ENCODE assay signal across 27 cellular contexts in genomic region chr17:50981279-50981678, GRCh38.
"Had no signal": no experiment of that assay in that cellular context is flagged by ENCODE, and none has a peak within 500 bp of the region (broad histone marks: within the 10 kb centered on the region; RNA-seq: fewer than 3 reads in every experiment).

No MANE protein-coding gene starts in this region.

- H3K4me3 ChIP-seq: stomach, suprapubic skin, testis, thoracic aorta, thyroid gland, tibial artery, tibial nerve, transverse colon, upper lobe of left lung, upper lobe of right lung, uterus, vagina had no signal

- FAIRE-seq: urothelium cell line had no signal

- H3K4me1 ChIP-seq: stomach, suprapubic skin, testis, tibial artery, tibial nerve, upper lobe of left lung, upper lobe of right lung, uterus, vagina had no signal

- H3K9me3 ChIP-seq: stomach, suprapubic skin, testis, thoracic aorta, thyroid gland, tibial artery, tibial nerve, transverse colon, upper lobe of left lung, upper lobe of right lung, uterus, vagina had no signal

- H3K27me3 ChIP-seq: stomach, suprapubic skin, testis, thyroid gland, tibial artery, tibial nerve, transverse colon, upper lobe of left lung, upper lobe of right lung, uterus, vagina had no signal

- ATAC-seq: stimulated activated effector memory CD8-positive, alpha-beta T cell treated with anti-CD3 and anti-CD28 coated beads, Interleukin-12 subunit alpha, Interleukin-12 subunit beta, amount 100 ng/mL, for 72 hours; stimulated activated memory B cell treated with anti-CD40 and anti-IgM and Interleukin-4, amounts not matched to agents 10 μg/mL and 1 μg/mL and 100 μg/mL, for 72 hours; stimulated activated naive B cell treated with anti-CD40 and anti-IgM and Interleukin-4, amounts not matched to agents 10 μg/mL and 1 μg/mL and 100 μg/mL, for 72 hours; stimulated activated naive CD8-positive, alpha-beta T cell treated with anti-CD3 and anti-CD28 coated beads, Interleukin-15, amount 100 ng/mL, for 72 hours; stimulated activated naive CD8-positive, alpha-beta T cell treated with anti-CD3 and anti-CD28 coated beads, Interleukin-15, Interleukin-2, amounts not matched to agents 100 U/mL and 50 U/mL, for 24 hours; upper lobe of right lung had no signal

- H3K36me3 ChIP-seq: uterus had no signal

- H3K27ac ChIP-seq: stomach, suprapubic skin, testis, thoracic aorta, thyroid gland, tibial artery, tibial nerve, transverse colon, upper lobe of left lung, upper lobe of right lung, uterus, vagina had no signal

- DNase-seq: stimulated activated CD4-positive, alpha-beta T cell treated with anti-CD3 and anti-CD28 coated beads, Interleukin-2, amount 100 ng/mL, for 48 hours; stimulated activated CD4-positive, alpha-beta T cell treated with anti-CD3 and anti-CD28 coated beads, Interleukin-4, amount 100 ng/mL, for 1 hour; stimulated activated CD4-positive, alpha-beta T cell treated with anti-CD3 and anti-CD28 coated beads, Interleukin-4, amount 100 ng/mL, for 24 hours; stimulated activated CD4-positive, alpha-beta T cell treated with anti-CD3 and anti-CD28 coated beads, Interleukin-4, amount 100 ng/mL, for 4 hours; stimulated activated CD8-positive, alpha-beta memory T cell treated with anti-CD3 and anti-CD28 coated beads, Interleukin-4, amount 100 ng/mL, for 48 hours; stimulated activated naive B cell treated with anti-CD40 and anti-IgM and Interleukin-4, amounts not matched to agents 10 μg/mL and 1 μg/mL and 100 μg/mL, for 72 hours; stimulated activated naive CD4-positive, alpha-beta T cell; stimulated activated naive CD4-positive, alpha-beta T cell treated with Interleukin-2 at 50 U/mL for 16 hours; stimulated activated naive CD8-positive, alpha-beta T cell treated with anti-CD3 and anti-CD28 coated beads, Interleukin-15, amount 100 ng/mL, for 72 hours; stimulated activated naive CD8-positive, alpha-beta T cell treated with anti-CD3 and anti-CD28 coated beads, Interleukin-15, Interleukin-2, amounts not matched to agents 100 U/mL and 50 U/mL, for 24 hours; stomach; substantia nigra; testis; thyroid gland; tibial artery; transverse colon; trophoblast cell; upper lobe of left lung; upper lobe of right lung; uterus had no signal
